ENCODE assay signal across 20 cellular contexts in the genomic region with DNA sequence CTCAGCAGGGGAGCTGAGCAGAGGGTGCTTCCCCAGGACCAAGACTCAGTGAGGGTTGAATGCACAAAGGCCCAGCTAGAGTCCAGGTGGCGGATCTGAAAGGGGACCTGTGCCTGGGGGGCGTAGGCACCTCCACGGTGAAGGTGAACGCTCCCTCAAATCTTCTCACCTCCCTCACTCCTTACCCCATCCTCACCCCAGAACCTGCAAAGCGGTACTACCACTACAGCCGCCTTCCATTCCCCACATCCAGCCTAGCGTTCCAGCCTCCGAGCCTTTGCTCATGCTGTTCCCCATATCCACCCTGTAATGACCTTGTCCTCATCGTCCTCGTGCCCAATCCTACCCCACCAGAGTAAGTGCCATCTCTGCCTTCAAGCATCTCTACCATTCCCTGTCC. TPM values are rescaled to one million over a fixed set of nuclear protein-coding genes. Genes with fewer than 3 reads are reported as not detected.
DNase-seq lines count a peak whose midpoint lies in the region; ATAC-seq and TF ChIP-seq lines count a peak whose summit lies in the region.
"Had no signal": no experiment of that assay in that cellular context is flagged by ENCODE, and none has a peak within 500 bp of the region (broad histone marks: within the 10 kb centered on the region; RNA-seq: fewer than 3 reads in every experiment).

No MANE protein-coding gene starts in this region.

- in situ Hi-C loops in IMR-90 (cut with MboI; ENCODE audit: low sequenced_read_pairs), result no loop called here

- ATAC-seq in IMR-90 (ENCODE audit: low read depth), result no peak
- no peak for ATAC-seq in stimulated activated memory B cell treated with anti-CD40 and anti-IgM and Interleukin-4, amounts not matched to agents 10 μg/mL and 1 μg/mL and 100 μg/mL, for 72 hours
- ATAC-seq in HG03159 (IDR thresholded peaks at IDR 0.05; ENCODE audit: unreplicated experiment), result no peak
- ATAC-seq: CD8-positive, alpha-beta T cell; GM23338 had no signal

- no peak overlapping the region for H4K8ac ChIP-seq in IMR-90 (ENCODE audit: low read depth in 2 of 2, low read length in 2 of 2)

- TF ChIP-seq POLR2A in IMR-90 (IDR thresholded peaks at IDR 0.05; ENCODE audit: low read depth, low read length), result no peak
- TF ChIP-seq POLR2A in suprapubic skin (IDR thresholded peaks at IDR 0.05), result no peak

- H3K27me3 ChIP-seq in IMR-90 (ENCODE audit: control insufficient read depth, insufficient read depth, low read length) (no peaks in the 10 kb centered on the region), neural progenitor cell (no peaks in the 10 kb centered on the region), suprapubic skin (no peaks in the 10 kb centered on the region)
- H3K27me3 ChIP-seq: BLaER1 had no signal

- H4K91ac ChIP-seq in IMR-90 (ENCODE audit: insufficient read depth, low read depth, low read length), result no peak overlapping the region

- H2AFZ ChIP-seq in IMR-90 (replicated peaks; ENCODE audit: low read length, poor library complexity), result peak overlapping the region; percentile 17
- no peak overlapping the region for H2AFZ ChIP-seq in neural progenitor cell (replicated peaks)
- H2AFZ ChIP-seq: GM23338 had no signal

- POLR2A ChIA-PET in IMR-90 (lab: Charles Lee; ENCODE audit: unreplicated experiment), result no interaction called here

- BruUV-seq in IMR-90 (replicated peaks; lab: Mats Ljungman, UMichigan), result no TSS peak

- H2BK120ac ChIP-seq in IMR-90 (ENCODE audit: low read depth, low read length), result no peak overlapping the region

- peaks cover 3% of the 10 kb centered on the region for H3K4me1 Mint-ChIP-seq in chondrocyte (ENCODE audit: low read depth)
- peaks cover 54% of the 10 kb centered on the region for H3K4me1 Mint-ChIP-seq in neural progenitor cell
- H3K4me1 Mint-ChIP-seq in stimulated activated memory B cell treated with anti-CD40 and anti-IgM and Interleukin-4, amounts not matched to agents 10 μg/mL and 1 μg/mL and 100 μg/mL, for 72 hours, result no peaks in the 10 kb centered on the region
- H3K4me1 Mint-ChIP-seq: CD14-positive monocyte, IgD-negative memory B cell had no signal

- H3K18ac ChIP-seq in IMR-90 (ENCODE audit: low read depth, low read length), result no peak overlapping the region

- H3K79me2 ChIP-seq in neural progenitor cell (ENCODE audit: low read depth), result no peaks in the 10 kb centered on the region

- no peak overlapping the region for H4K5ac ChIP-seq in IMR-90 (ENCODE audit: low read depth, low read length)

- H3K23ac ChIP-seq in IMR-90 (ENCODE audit: low read depth, low read length), result no peak overlapping the region

- H4K20me1 ChIP-seq in IMR-90 (ENCODE audit: insufficient read depth, low read length), result no peaks in the 10 kb centered on the region
- H4K20me1 ChIP-seq in neural progenitor cell (ENCODE audit: low read depth), result no peaks in the 10 kb centered on the region
- H4K20me1 ChIP-seq: BLaER1 had no signal

- no peaks in the 10 kb centered on the region for H3K9me3 Mint-ChIP-seq in chondrocyte (ENCODE audit: low read depth)
- H3K9me3 Mint-ChIP-seq in neural progenitor cell, result no peaks in the 10 kb centered on the region
- no peaks in the 10 kb centered on the region for H3K9me3 Mint-ChIP-seq in stimulated activated memory B cell treated with anti-CD40 and anti-IgM and Interleukin-4, amounts not matched to agents 10 μg/mL and 1 μg/mL and 100 μg/mL, for 72 hours
- H3K9me3 Mint-ChIP-seq: CD14-positive monocyte; CD8-positive, alpha-beta T cell; GM23338; IgD-negative memory B cell had no signal

- H3K9me3 ChIP-seq in IMR-90 (ENCODE audit: control insufficient read depth, insufficient read depth, low read length) (no peaks in the 10 kb centered on the region), neural progenitor cell (ENCODE audit: low read depth) (no peaks in the 10 kb centered on the region), suprapubic skin (no peaks in the 10 kb centered on the region)
- H3K9me3 ChIP-seq: BLaER1 had no signal

- TF ChIP-seq CTCF in IMR-90 (conservative IDR thresholded peaks at IDR 0.05; ENCODE audit: low read depth, low read length) (no peak), chondrocyte (IDR thresholded peaks at IDR 0.05) (no peak), neural progenitor cell (IDR thresholded peaks at IDR 0.05) (no peak), suprapubic skin (IDR thresholded peaks at IDR 0.05) (no peak)

- no peaks in the 10 kb centered on the region for H3K79me1 ChIP-seq in IMR-90 (ENCODE audit: low read depth in 1 of 2, low read length in 2 of 2)

- CTCF ChIA-PET in IMR-90 (lab: Yijun Ruan, JAX), result no interaction called here

- no peaks in the 10 kb centered on the region for H3K4me1 ChIP-seq in IMR-90 (ENCODE audit: control insufficient read depth, insufficient read depth, low read length)
- H3K4me1 ChIP-seq in neural progenitor cell, result peaks cover 25% of the 10 kb centered on the region
- H3K4me1 ChIP-seq in suprapubic skin, result peaks cover 10% of the 10 kb centered on the region

- peaks cover 4% of the 10 kb centered on the region for H3F3A ChIP-seq in neural progenitor cell (ENCODE audit: low read depth)

- TF ChIP-seq RAD21 in IMR-90 (IDR thresholded peaks at IDR 0.05; ENCODE audit: low read length), result no peak

- H2BK5ac ChIP-seq in IMR-90 (ENCODE audit: low read depth, low read length, poor library complexity, severe bottlenecking), result no peak overlapping the region

- H3K36me3 Mint-ChIP-seq in chondrocyte (ENCODE audit: low read depth), result no peaks in the 10 kb centered on the region
- peaks cover 14% of the 10 kb centered on the region for H3K36me3 Mint-ChIP-seq in neural progenitor cell
- H3K36me3 Mint-ChIP-seq in stimulated activated memory B cell treated with anti-CD40 and anti-IgM and Interleukin-4, amounts not matched to agents 10 μg/mL and 1 μg/mL and 100 μg/mL, for 72 hours, result peaks cover 58% of the 10 kb centered on the region
- H3K36me3 Mint-ChIP-seq: CD14-positive monocyte; CD8-positive, alpha-beta T cell had no signal

- no peak overlapping the region for H3K27ac Mint-ChIP-seq in chondrocyte (ENCODE audit: unreplicated experiment)
- H3K27ac Mint-ChIP-seq in neural progenitor cell, result peak overlapping the region; percentile 9
- no peak overlapping the region for H3K27ac Mint-ChIP-seq in stimulated activated memory B cell treated with anti-CD40 and anti-IgM and Interleukin-4, amounts not matched to agents 10 μg/mL and 1 μg/mL and 100 μg/mL, for 72 hours
- H3K27ac Mint-ChIP-seq: CD14-positive monocyte; CD8-positive, alpha-beta T cell; GM23338; IgD-negative memory B cell had no signal

- no peaks in the 10 kb centered on the region for H3K27me3 Mint-ChIP-seq in chondrocyte (ENCODE audit: low read depth)
- H3K27me3 Mint-ChIP-seq in neural progenitor cell (ENCODE audit: insufficient read depth, low read depth), result peaks cover 3% of the 10 kb centered on the region
- H3K27me3 Mint-ChIP-seq in stimulated activated memory B cell treated with anti-CD40 and anti-IgM and Interleukin-4, amounts not matched to agents 10 μg/mL and 1 μg/mL and 100 μg/mL, for 72 hours, result no peaks in the 10 kb centered on the region
- H3K27me3 Mint-ChIP-seq: IgD-negative memory B cell had no signal

- no peak for DNase-seq in IMR-90
- peak; percentile 48 for DNase-seq in chondrocyte (ENCODE audit: low spot score)
- DNase-seq in neural progenitor cell (ENCODE audit: low spot score), result no peak
- DNase-seq in suprapubic skin (ENCODE audit: low spot score in 2 of 2), result peak; percentile 29 to 38
- DNase-seq in HCEC 1CT, result no peak
- DNase-seq in medulla oblongata (ENCODE audit: extremely low spot score), result no peak
- DNase-seq: 8988T; Calu3; CD8-positive, alpha-beta T cell; DMS79 treated with DMSO at 0.1 percent for 48 hours; GF-D8; H7 had no signal

- no peaks in the 10 kb centered on the region for H3K36me3 ChIP-seq in IMR-90 (ENCODE audit: control insufficient read depth, insufficient read depth, low read length)
- no peaks in the 10 kb centered on the region for H3K36me3 ChIP-seq in neural progenitor cell
- H3K36me3 ChIP-seq in suprapubic skin, result peaks cover 4% of the 10 kb centered on the region
- H3K36me3 ChIP-seq: BLaER1 had no signal

- H3K4ac ChIP-seq in IMR-90 (ENCODE audit: low read depth, low read length), result no peak overlapping the region

- H3K4me2 ChIP-seq in IMR-90 (ENCODE audit: low read depth, low read length) (no peak overlapping the region), neural progenitor cell (no peak overlapping the region)
- H3K4me2 ChIP-seq: BLaER1, GM23338 had no signal

- dilution Hi-C loops in IMR-90 (cut with HindIII; ENCODE audit: low sequenced_read_pairs, unreplicated experiment), result no loop called here

- no peak overlapping the region for H3K56ac ChIP-seq in IMR-90 (ENCODE audit: extremely low read depth, insufficient read depth, low read length)

- H3K14ac ChIP-seq in IMR-90 (replicated peaks; ENCODE audit: low read depth, low read length), result no peak overlapping the region

- intact Hi-C loops in IMR-90 (cut with micrococcal nuclease), result no loop called here

- H2BK20ac ChIP-seq in IMR-90 (ENCODE audit: low read depth, low read length), result no peak overlapping the region

- H2AK5ac ChIP-seq in IMR-90 (ENCODE audit: low read depth, low read length), result no peak overlapping the region

- H2AK9ac ChIP-seq in IMR-90 (replicated peaks; ENCODE audit: low read depth, low read length, poor library complexity), result no peak overlapping the region

- no peaks in the 10 kb centered on the region for H3K9me1 ChIP-seq in IMR-90 (ENCODE audit: insufficient read depth, low read length)

- H3K4me3 Mint-ChIP-seq in chondrocyte (ENCODE audit: unreplicated experiment), result no peak overlapping the region
- H3K4me3 Mint-ChIP-seq in neural progenitor cell, result no peak overlapping the region
- no peak overlapping the region for H3K4me3 Mint-ChIP-seq in stimulated activated memory B cell treated with anti-CD40 and anti-IgM and Interleukin-4, amounts not matched to agents 10 μg/mL and 1 μg/mL and 100 μg/mL, for 72 hours
- H3K4me3 Mint-ChIP-seq: CD14-positive monocyte; CD8-positive, alpha-beta T cell; GM23338; IgD-negative memory B cell had no signal

- H3K4me3 ChIP-seq in IMR-90 (ENCODE audit: insufficient read depth, low read depth, low read length) (no peak overlapping the region), neural progenitor cell (no peak overlapping the region), suprapubic skin (no peak overlapping the region)
- H3K4me3 ChIP-seq: BLaER1, GM23338 had no signal

- TF ChIP-seq EP300 in suprapubic skin (IDR thresholded peaks at IDR 0.05), result no peak

- no peak overlapping the region for H3K27ac ChIP-seq in IMR-90 (ENCODE audit: insufficient read depth, low read length)
- no peak overlapping the region for H3K27ac ChIP-seq in neural progenitor cell
- no peak overlapping the region for H3K27ac ChIP-seq in suprapubic skin
- H3K27ac ChIP-seq: BLaER1 had no signal

- no peak overlapping the region for H2BK15ac ChIP-seq in IMR-90 (ENCODE audit: low read depth, low read length)

- WGBS in IMR-90 (ENCODE audit: extremely low coverage in 2 of 2, insufficient read length in 1 of 2), 2 experiments, result 78% methylated on average over 7 of the region's 10 CpGs; no CpG with 5 or more reads in 1 of the 2 experiments
- WGBS in suprapubic skin, result 82% methylated on average over 10 of the region's 10 CpGs

- H3K9ac ChIP-seq in IMR-90 (ENCODE audit: low read depth, low read length), result no peak overlapping the region
- H3K9ac ChIP-seq in neural progenitor cell, result no peak overlapping the region
- H3K9ac ChIP-seq: BLaER1 had no signal

RNA-seq across cellular contexts. Expression of a gene that starts 30.6 kb away (rescaled TPM):
- total RNA-seq in IMR-90 (2012; rRNA removed) (under 0.01 and 0.18 TPM in 2 replicates), chondrocyte (0.27 to 0.74 TPM in 2 of 3 replicates, not detected in the other), neural progenitor cell (ENCODE audit: low replicate concordance) (1.5 and 1.9 TPM in 2 replicates), suprapubic skin (10 to 100 TPM; 25.6 to 45.4 (median 34.4) TPM)
- 0.10 and 0.26 TPM in 2 replicates for polyA plus RNA-seq in IMR-90 (2012; rRNA removed)
- 0.03 and 0.14 TPM in 2 replicates for polyA plus RNA-seq in IMR-90 (2012; cell fraction: cytosol; rRNA removed)
- polyA plus RNA-seq in IMR-90 (2012; cell fraction: nucleus; rRNA removed; ENCODE audit: low replicate concordance), result 0.59 and 1.5 TPM in 2 replicates
- polyA plus RNA-seq: CD14-positive monocyte had no signal

RNA-seq across cellular contexts. Expression of a gene that starts 51.2 kb away (rescaled TPM):
- not detected in 2 replicates for total RNA-seq in IMR-90 (2012; rRNA removed)
- polyA plus RNA-seq in IMR-90 (2012; rRNA removed), result 0.02 TPM in 1 of 2 replicates, not detected in the other
- polyA plus RNA-seq in IMR-90 (2012; cell fraction: cytosol; rRNA removed), result not detected in 2 replicates
- polyA plus RNA-seq in IMR-90 (2012; cell fraction: nucleus; rRNA removed; ENCODE audit: low replicate concordance), result 0.07 TPM in 1 of 2 replicates, not detected in the other
- total RNA-seq in chondrocyte, result not detected in 3 replicates
- not detected in 2 replicates for total RNA-seq in neural progenitor cell (ENCODE audit: low replicate concordance)
- 1 to 10 TPM in 3 of 4 donors, under 1 TPM in 1; 0.98 to 5.4 (median 1.8) TPM for total RNA-seq in suprapubic skin
- total RNA-seq: A673; Calu3; CD8-positive, alpha-beta T cell; GM23338; H7 had no signal
- polyA plus RNA-seq: CD14-positive monocyte, IgD-negative memory B cell had no signal

RNA-seq across cellular contexts. Expression of a gene that starts 55.4 kb away (rescaled TPM):
- total RNA-seq in IMR-90 (2012; rRNA removed), result 0.18 and 0.28 TPM in 2 replicates
- 0.23 and 0.29 TPM in 2 replicates for polyA plus RNA-seq in IMR-90 (2012; rRNA removed)
- polyA plus RNA-seq in IMR-90 (2012; cell fraction: cytosol; rRNA removed), result 0.03 and 0.07 TPM in 2 replicates
- polyA plus RNA-seq in IMR-90 (2012; cell fraction: nucleus; rRNA removed; ENCODE audit: low replicate concordance), result 0.24 TPM in 1 of 2 replicates, not detected in the other
- total RNA-seq in chondrocyte, result not detected in 3 replicates
- total RNA-seq in neural progenitor cell (ENCODE audit: low replicate concordance), result not detected in 2 replicates
- total RNA-seq in suprapubic skin, result not detected
- total RNA-seq: A673; Calu3; CD8-positive, alpha-beta T cell; GM23338 had no signal
- polyA plus RNA-seq: AG04450, CD14-positive monocyte, GM23338, IgD-negative memory B cell had no signal

Comparison
In these comparisons a context has a peak if more than half of its experiments do, and no peak if none do; other contexts are left out.
1. DNase-seq: peak in chondrocyte (single experiment) and suprapubic skin (2 of 2); none in IMR-90 (single experiment), neural progenitor cell (single experiment), HCEC 1CT (single experiment) and medulla oblongata (single experiment).